8 cellular contexts compared by ENCODE assay signal in the genomic region with DNA sequence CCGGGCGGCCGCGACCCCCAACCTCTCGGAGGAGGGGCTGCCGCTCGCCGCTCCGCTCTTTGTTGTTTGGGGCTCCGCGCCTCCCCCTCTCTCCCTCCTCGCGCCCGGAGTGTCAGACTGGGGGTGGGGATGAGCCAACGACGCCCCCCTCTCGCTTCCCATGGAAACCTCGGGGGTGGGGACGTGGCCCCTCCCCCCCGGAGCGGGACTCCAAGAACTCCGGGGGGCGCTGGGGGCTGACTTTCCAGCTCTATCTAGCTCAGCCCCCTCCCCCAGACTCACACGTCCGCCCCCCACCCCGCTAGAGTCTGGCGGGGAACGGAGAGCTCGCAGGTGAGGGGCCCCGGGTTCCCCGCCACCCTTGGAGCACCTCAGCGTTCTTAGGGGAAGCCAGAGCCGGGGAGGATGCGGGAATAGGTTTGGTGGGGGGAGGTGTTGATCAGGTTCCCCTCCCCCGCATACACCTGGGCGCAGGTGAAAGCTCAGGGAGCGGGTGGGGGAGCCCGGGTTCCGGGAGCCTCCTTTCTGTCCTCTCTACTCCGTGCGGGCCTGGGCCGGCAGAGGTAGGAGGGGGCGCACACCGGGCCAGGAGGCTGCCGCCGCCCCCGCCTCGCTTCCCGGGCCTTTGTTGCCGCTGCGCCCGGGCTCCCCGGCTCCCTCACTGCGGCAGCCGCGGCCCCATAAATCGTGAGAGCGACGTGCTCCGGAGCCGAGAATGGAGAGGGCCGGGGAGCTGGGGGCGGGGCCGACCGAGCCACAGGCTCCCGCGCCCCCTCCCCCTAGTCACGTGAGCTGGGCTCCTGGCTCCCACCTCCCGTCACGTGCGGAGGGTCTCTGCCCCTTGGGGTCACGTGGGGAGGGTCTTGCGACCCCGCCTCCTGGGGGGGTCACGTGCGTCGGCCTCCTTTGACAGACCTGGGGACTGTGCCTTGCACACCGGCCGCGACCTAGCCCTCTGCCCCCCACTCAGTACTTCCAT. TPM values are rescaled to one million over a fixed set of nuclear protein-coding genes. Genes with fewer than 3 reads are reported as not detected.
DNase-seq lines count a peak whose midpoint lies in the region; ATAC-seq lines count a peak whose summit lies in the region.

No MANE protein-coding gene starts in this region.

- H3K23ac ChIP-seq in mesenchymal stem cell (ENCODE audit: low read length in 2 of 2), result peak overlapping the region in 1 of 2 experiments; percentile 85

- no peak overlapping the region for H2AFZ ChIP-seq in GM23248
- H2AFZ ChIP-seq in mesenchymal stem cell (ENCODE audit: low read depth, low read length), result no peak overlapping the region

- H3K14ac ChIP-seq in mesenchymal stem cell (ENCODE audit: low read length in 2 of 2), result no peak overlapping the region

- H3K4me3 Mint-ChIP-seq in activated naive CD4-positive, alpha-beta T cell treated with anti-CD3 and anti-CD28 coated beads, Interleukin-2, amount 50 U/mL, for 24 hours, result peak overlapping the region; percentile 79

- H3K27ac ChIP-seq in GM23248, result no peak overlapping the region
- no peak overlapping the region for H3K27ac ChIP-seq in mesenchymal stem cell (ENCODE audit: low read length, poor library complexity, severe bottlenecking)

- no peak overlapping the region for H4K91ac ChIP-seq in mesenchymal stem cell (ENCODE audit: low read length)

- no peak overlapping the region for H2BK120ac ChIP-seq in mesenchymal stem cell (ENCODE audit: low read depth, low read length)

- H3K4me2 ChIP-seq in GM23248 (ENCODE audit: unreplicated experiment), result no peak overlapping the region
- peak overlapping the region; percentile 12 for H3K4me2 ChIP-seq in mesenchymal stem cell (ENCODE audit: low read length, poor library complexity, severe bottlenecking)

- DNase-seq in GM23248, result peak; percentile 47
- peak; percentile 53 for DNase-seq in NCI-H2107 treated with DMSO at 0.1 percent for 48 hours (lab: John Stamatoyannopoulos, UW; ENCODE audit: unreplicated experiment)
- DNase-seq in mesenchymal stem cell, result peak; percentile 35
- no peak for DNase-seq in SW 1271 (lab: John Stamatoyannopoulos, UW)
- DNase-seq in HK-2 (ENCODE audit: unreplicated experiment), result no peak
- DNase-seq in Kasumi-1 (lab: John Stamatoyannopoulos, UW), result no peak

- no peak overlapping the region for H3K27ac Mint-ChIP-seq in activated naive CD4-positive, alpha-beta T cell treated with anti-CD3 and anti-CD28 coated beads, Interleukin-2, amount 50 U/mL, for 24 hours

- no peak overlapping the region for H2AK5ac ChIP-seq in mesenchymal stem cell (ENCODE audit: low read length, severe bottlenecking)

- peak overlapping the region; percentile 12 for H2BK15ac ChIP-seq in mesenchymal stem cell (ENCODE audit: low read depth, poor library complexity, severe bottlenecking)

- H3K4me3 ChIP-seq in GM23248 (no peak overlapping the region), mesenchymal stem cell (ENCODE audit: insufficient read depth in 1 of 2, low read depth in 1 of 2, low read length in 2 of 2) (no peak overlapping the region)

- H3K9me3 ChIP-seq in GM23248 (ENCODE audit: low read depth) (no peaks in the 10 kb centered on the region), mesenchymal stem cell (ENCODE audit: control insufficient read depth, low read length) (no peaks in the 10 kb centered on the region)

- no peaks in the 10 kb centered on the region for H3K79me2 ChIP-seq in GM23248 (ENCODE audit: insufficient read depth)

- no peak for ATAC-seq in HG03135 (IDR thresholded peaks at IDR 0.05; ENCODE audit: unreplicated experiment)

- H3K9me2 ChIP-seq in GM23248 (ENCODE audit: insufficient read depth), result no peaks in the 10 kb centered on the region

- WGBS in GM23248 (ENCODE audit: low coverage in 1 of 2, low lambda C conversion rate in 2 of 2, missing lambda C conversion rate in 2 of 2), 2 experiments, result 4 to 6% methylated on average over 25 to 75 of the region's 80 CpGs
- WGBS in mesenchymal stem cell, result 1% methylated on average over 54 of the region's 80 CpGs

- H3K9me3 Mint-ChIP-seq in activated naive CD4-positive, alpha-beta T cell treated with anti-CD3 and anti-CD28 coated beads, Interleukin-2, amount 50 U/mL, for 24 hours, result no peaks in the 10 kb centered on the region

- H3K4me1 ChIP-seq in GM23248 (ENCODE audit: insufficient read depth), result peaks cover 5% of the 10 kb centered on the region; the same call in 1 of the 2 replicates
- H3K4me1 ChIP-seq in mesenchymal stem cell (ENCODE audit: control insufficient read depth, insufficient read depth, low read depth, low read length), result peaks cover 53% of the 10 kb centered on the region

- peaks cover 24% of the 10 kb centered on the region for H3K27me3 Mint-ChIP-seq in activated naive CD4-positive, alpha-beta T cell treated with anti-CD3 and anti-CD28 coated beads, Interleukin-2, amount 50 U/mL, for 24 hours

- no peak overlapping the region for H2BK5ac ChIP-seq in mesenchymal stem cell (ENCODE audit: low read depth, low read length, poor library complexity, severe bottlenecking)

- H3K79me1 ChIP-seq in mesenchymal stem cell (replicated peaks; ENCODE audit: low read length, poor library complexity, severe bottlenecking), result no peaks in the 10 kb centered on the region

- H3K9ac ChIP-seq in GM23248 (no peak overlapping the region), mesenchymal stem cell (ENCODE audit: low read length) (no peak overlapping the region)

- H3K4me1 Mint-ChIP-seq in activated naive CD4-positive, alpha-beta T cell treated with anti-CD3 and anti-CD28 coated beads, Interleukin-2, amount 50 U/mL, for 24 hours, result peaks cover 51% of the 10 kb centered on the region

- no peaks in the 10 kb centered on the region for H3K36me3 ChIP-seq in GM23248 (ENCODE audit: low read depth)
- no peaks in the 10 kb centered on the region for H3K36me3 ChIP-seq in mesenchymal stem cell (ENCODE audit: control insufficient read depth in 1 of 2, insufficient read depth in 2 of 2, low read depth in 1 of 2, low read length in 2 of 2)

- H3K27me3 ChIP-seq in GM23248 (replicated peaks; ENCODE audit: insufficient read depth), result peaks cover 49% of the 10 kb centered on the region
- H3K27me3 ChIP-seq in mesenchymal stem cell (ENCODE audit: control insufficient read depth in 1 of 2, insufficient read depth in 1 of 2, low read length in 2 of 2), result peaks cover 57 to 65% of the 10 kb centered on the region in 2 experiments

- peak overlapping the region in 1 of 2 experiments; percentile 40 for H3K4ac ChIP-seq in mesenchymal stem cell (ENCODE audit: low read depth in 1 of 2, low read length in 2 of 2)

- H3F3A ChIP-seq in GM23248 (ENCODE audit: insufficient read depth), result peaks cover 7% of the 10 kb centered on the region

- H3K36me3 Mint-ChIP-seq in activated naive CD4-positive, alpha-beta T cell treated with anti-CD3 and anti-CD28 coated beads, Interleukin-2, amount 50 U/mL, for 24 hours, result no peaks in the 10 kb centered on the region

- no peak overlapping the region for H3K18ac ChIP-seq in mesenchymal stem cell (ENCODE audit: low read depth in 1 of 2, low read length in 2 of 2)

- in situ Hi-C loops in GM23248 (cut with MboI), result no loop called here

- peak overlapping the region in 1 of 2 experiments; percentile 29 for H2BK12ac ChIP-seq in mesenchymal stem cell (ENCODE audit: low read length in 2 of 2)

- no peak overlapping the region for H4K8ac ChIP-seq in mesenchymal stem cell (ENCODE audit: low read length)

- no peaks in the 10 kb centered on the region for H4K20me1 ChIP-seq in GM23248 (ENCODE audit: insufficient read depth)

RNA-seq across cellular contexts. Expression of gene EFNA3, which starts 1.9 kb away (rescaled TPM):
- 1.4 and 3.0 TPM in 2 replicates for total RNA-seq in GM23248 (2014; rRNA removed; shearing (Covaris generic))
- 2.5 and 2.7 TPM in 2 replicates for polyA plus RNA-seq in GM23248 (2016; fragmentation: Nextera tagmentation; extraction: Ambion mirVana)
- 0.95 TPM for polyA plus RNA-seq in mesenchymal stem cell (2013, experiment 1 of 2)
- polyA plus RNA-seq in mesenchymal stem cell (2013, experiment 2 of 2), result 1.3 TPM

RNA-seq across cellular contexts. Expression of gene EFNA4, which starts 17.0 kb away (rescaled TPM):
- total RNA-seq in GM23248 (2014; rRNA removed; shearing (Covaris generic)), result 2.4 and 5.5 TPM in 2 replicates
- polyA plus RNA-seq in GM23248 (2016; fragmentation: Nextera tagmentation; extraction: Ambion mirVana), result 4.4 and 4.6 TPM in 2 replicates
- 14.2 TPM for polyA plus RNA-seq in mesenchymal stem cell (2013, experiment 1 of 2)
- 14.3 TPM for polyA plus RNA-seq in mesenchymal stem cell (2013, experiment 2 of 2)

RNA-seq across cellular contexts. Expression of gene ADAM15, which starts 29.4 kb away (rescaled TPM):
- 85.6 and 109 TPM in 2 replicates for total RNA-seq in GM23248 (2014; rRNA removed; shearing (Covaris generic))
- 73.0 and 80.4 TPM in 2 replicates for polyA plus RNA-seq in GM23248 (2016; fragmentation: Nextera tagmentation; extraction: Ambion mirVana)
- 32.8 TPM for polyA plus RNA-seq in mesenchymal stem cell (2013, experiment 1 of 2)
- 32.9 TPM for polyA plus RNA-seq in mesenchymal stem cell (2013, experiment 2 of 2)

RNA-seq across cellular contexts. Expression of gene DCST1, which starts 46.9 kb away (rescaled TPM):
- not detected in 2 replicates for total RNA-seq in GM23248 (2014; rRNA removed; shearing (Covaris generic))
- not detected in 2 replicates for polyA plus RNA-seq in GM23248 (2016; fragmentation: Nextera tagmentation; extraction: Ambion mirVana)
- not detected for polyA plus RNA-seq in mesenchymal stem cell (2013, experiment 1 of 2)
- polyA plus RNA-seq in mesenchymal stem cell (2013, experiment 2 of 2), result not detected

RNA-seq across cellular contexts. Expression of gene DCST2, which starts 47.0 kb away (rescaled TPM):
- total RNA-seq in GM23248 (2014; rRNA removed; shearing (Covaris generic)), result not detected in 2 replicates
- polyA plus RNA-seq in GM23248 (2016; fragmentation: Nextera tagmentation; extraction: Ambion mirVana), result 0.14 and 0.16 TPM in 2 replicates
- polyA plus RNA-seq in mesenchymal stem cell (2013, experiment 1 of 2), result 0.07 TPM
- polyA plus RNA-seq in mesenchymal stem cell (2013, experiment 2 of 2), result 0.08 TPM

Comparison
In these comparisons a context has a peak if more than half of its experiments do, and no peak if none do; other contexts are left out.
1. DNase-seq: peak in GM23248 (single experiment), NCI-H2107 treated with DMSO at 0.1 percent for 48 hours (single experiment) and mesenchymal stem cell (single experiment); none in SW 1271 (0 of 2), HK-2 (single experiment) and Kasumi-1 (0 of 2).